Comparison of ENCODE assay signal across 10 cellular contexts in the genomic region with DNA sequence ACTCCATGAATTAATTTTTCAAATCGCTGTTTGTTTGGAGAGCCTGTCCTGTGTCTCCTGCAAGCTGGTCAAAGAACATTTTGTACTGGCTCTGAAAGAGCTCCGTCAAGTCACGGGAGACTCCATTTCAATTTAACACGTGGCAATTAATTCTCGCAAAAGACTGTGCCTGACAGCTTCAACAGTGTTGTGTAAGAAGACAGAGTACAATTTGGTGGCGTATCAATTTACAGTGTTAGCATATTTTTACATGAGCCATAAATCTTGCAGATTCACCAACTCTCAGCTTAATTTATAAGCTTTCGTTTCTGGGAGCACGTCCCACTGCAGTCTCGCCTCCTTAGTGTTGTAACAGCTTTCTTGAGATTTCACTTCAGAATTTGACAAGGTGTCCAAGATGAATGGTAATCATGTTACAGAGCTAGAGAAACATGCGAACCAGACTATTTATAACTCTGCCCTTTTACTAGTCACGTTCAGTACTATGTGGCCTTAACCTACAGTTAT.
DNase-seq lines count a peak whose midpoint lies in the region; ATAC-seq and TF ChIP-seq lines count a peak whose summit lies in the region.
"Had no signal": no experiment of that assay in that cellular context is flagged by ENCODE, and none has a peak within 500 bp of the region (broad histone marks: within the 10 kb centered on the region; RNA-seq: fewer than 3 reads in every experiment).

No MANE protein-coding gene starts in this region.

- peak; percentile 73 to 98 for TF ChIP-seq EP300 in tibial nerve (IDR thresholded peaks at IDR 0.05)

- no peaks in the 10 kb centered on the region for H3K36me3 ChIP-seq in lung (ENCODE audit: control insufficient read depth in 2 of 2, insufficient read depth in 2 of 2, low read length in 2 of 2)
- no peaks in the 10 kb centered on the region for H3K36me3 ChIP-seq in tibial nerve
- H3K36me3 ChIP-seq: neutrophil had no signal

- DNase-seq in M059J (ENCODE audit: low read depth): peak; percentile 26
- DNase-seq in epidermal melanocyte (ENCODE audit: insufficient read length, low spot score): peak; percentile 56
- no peak for DNase-seq in lung (ENCODE audit: low spot score)
- DNase-seq in tibial nerve (ENCODE audit: low spot score in 2 of 2): peak in 1 of 2 donors; percentile 51
- no peak for DNase-seq in stimulated activated naive CD8-positive, alpha-beta T cell treated with anti-CD3 and anti-CD28 coated beads, Interleukin-15, amount 100 ng/mL, for 72 hours
- no peak for DNase-seq in activated CD8-positive, alpha-beta memory T cell treated with anti-CD3 and anti-CD28 coated beads, Interleukin-2, amount 50 U/mL, for 48 hours
- DNase-seq in mesenteric fat pad (ENCODE audit: low spot score): no peak
- DNase-seq in activated CD4-positive, alpha-beta T cell treated with anti-CD3 and anti-CD28 coated beads for 4 hours: no peak

- H3K4me1 ChIP-seq in lung (ENCODE audit: control insufficient read depth in 2 of 2, insufficient read depth in 2 of 2, low read length in 2 of 2) (no peaks in the 10 kb centered on the region), tibial nerve (peaks cover 0 to 19% (median 4%) of the 10 kb centered on the region in 4 donors)

- no peaks in the 10 kb centered on the region for H3K4me1 Mint-ChIP-seq in stimulated activated naive CD8-positive, alpha-beta T cell treated with anti-CD3 and anti-CD28 coated beads, Interleukin-15, amount 100 ng/mL, for 72 hours

- WGBS in lung, 2 donors: 51 to 73% methylated on average over 11 of the region's 11 CpGs
- WGBS in tibial nerve, 2 donors: 18 to 32% methylated on average over 11 of the region's 11 CpGs

- H3K9me3 Mint-ChIP-seq in stimulated activated naive CD8-positive, alpha-beta T cell treated with anti-CD3 and anti-CD28 coated beads, Interleukin-15, amount 100 ng/mL, for 72 hours: no peaks in the 10 kb centered on the region
- H3K9me3 Mint-ChIP-seq: activated naive CD4-positive, alpha-beta T cell treated with anti-CD3 and anti-CD28 coated beads, Interleukin-2, amount 50 U/mL, for 72 hours had no signal

- H3K27me3 ChIP-seq in lung (ENCODE audit: control insufficient read depth, insufficient read depth) (no peaks in the 10 kb centered on the region), tibial nerve (no peaks in the 10 kb centered on the region)
- H3K27me3 ChIP-seq: neutrophil had no signal

- no peak overlapping the region for H3K27ac Mint-ChIP-seq in stimulated activated naive CD8-positive, alpha-beta T cell treated with anti-CD3 and anti-CD28 coated beads, Interleukin-15, amount 100 ng/mL, for 72 hours
- H3K27ac Mint-ChIP-seq: activated naive CD4-positive, alpha-beta T cell treated with anti-CD3 and anti-CD28 coated beads, Interleukin-2, amount 50 U/mL, for 72 hours had no signal

- H3K4me3 ChIP-seq in lung (no peak overlapping the region), tibial nerve (peak overlapping the region in 1 of 4 donors; percentile 24)

- peaks cover 0 to 2% of the 10 kb centered on the region in 2 donors for H3K9me3 ChIP-seq in lung (ENCODE audit: control insufficient read depth in 2 of 2, insufficient read depth in 1 of 2, low read length in 1 of 2)
- H3K9me3 ChIP-seq in tibial nerve: no peaks in the 10 kb centered on the region
- H3K9me3 ChIP-seq: neutrophil had no signal

- H3K27me3 Mint-ChIP-seq in stimulated activated naive CD8-positive, alpha-beta T cell treated with anti-CD3 and anti-CD28 coated beads, Interleukin-15, amount 100 ng/mL, for 72 hours: no peaks in the 10 kb centered on the region

- no peak overlapping the region for H3K4me3 Mint-ChIP-seq in stimulated activated naive CD8-positive, alpha-beta T cell treated with anti-CD3 and anti-CD28 coated beads, Interleukin-15, amount 100 ng/mL, for 72 hours

- no peak for TF ChIP-seq POLR2A in tibial nerve (IDR thresholded peaks at IDR 0.05)

- ATAC-seq in lung (ENCODE audit: insufficient read depth, low FRiP score): peak; percentile 66
- ATAC-seq in stimulated activated naive CD8-positive, alpha-beta T cell treated with anti-CD3 and anti-CD28 coated beads, Interleukin-15, amount 100 ng/mL, for 72 hours: no peak
- ATAC-seq: activated naive CD4-positive, alpha-beta T cell treated with anti-CD3 and anti-CD28 coated beads, Interleukin-2, amount 50 U/mL, for 72 hours had no signal

- TF ChIP-seq CTCF in lung (IDR thresholded peaks at IDR 0.05; ENCODE audit: control extremely low read depth, extremely low read depth): no peak
- no peak for TF ChIP-seq CTCF in tibial nerve (IDR thresholded peaks at IDR 0.05)

- H3K27ac ChIP-seq in lung (ENCODE audit: low read depth in 1 of 2, low read length in 1 of 2) (no peak overlapping the region), tibial nerve (peak overlapping the region; percentile 1 to 78 (median 50))
- H3K27ac ChIP-seq: neutrophil had no signal

Comparison
In these comparisons a context has a peak if more than half of its experiments do, and no peak if none do; other contexts are left out.
1. DNase-seq: peak in M059J (single experiment) and epidermal melanocyte (single experiment); none in lung (single experiment), stimulated activated naive CD8-positive, alpha-beta T cell treated with anti-CD3 and anti-CD28 coated beads, Interleukin-15, amount 100 ng/mL, for 72 hours (0 of 2), activated CD8-positive, alpha-beta memory T cell treated with anti-CD3 and anti-CD28 coated beads, Interleukin-2, amount 50 U/mL, for 48 hours (single experiment), mesenteric fat pad (single experiment) and activated CD4-positive, alpha-beta T cell treated with anti-CD3 and anti-CD28 coated beads for 4 hours (0 of 2).
2. H3K27ac ChIP-seq: peak in tibial nerve (4 of 4); none in lung (0 of 2).